Comparison of ENCODE assay signal across 15 cellular contexts in genomic region chrX:76420237-76420636, GRCh38. TPM values are rescaled to one million over a fixed set of nuclear protein-coding genes. Genes with fewer than 3 reads are reported as not detected.
DNase-seq lines count a peak whose midpoint lies in the region; ATAC-seq and TF ChIP-seq lines count a peak whose summit lies in the region.
"Had no signal": no experiment of that assay in that cellular context is flagged by ENCODE, and none has a peak within 500 bp of the region (broad histone marks: within the 10 kb centered on the region; RNA-seq: fewer than 3 reads in every experiment).

No MANE protein-coding gene starts in this region.

- POLR2A ChIA-PET in GM10248 (lab: Yijun Ruan, JAX) = no interaction called here

- TF ChIP-seq CTCF in GM12865 (IDR thresholded peaks at IDR 0.05; ENCODE audit: insufficient read depth, low read depth, low read length, missing control alignments) (peak; percentile 10), HFFc6 (IDR thresholded peaks at IDR 0.05) (peak; percentile 52), GM10248 (IDR thresholded peaks at IDR 0.05; ENCODE audit: control extremely low read depth, extremely low read depth, low read depth, missing control alignments) (no peak)

- H3K4me3 Mint-ChIP-seq in HFFc6 (no peak overlapping the region), memory B cell (no peak overlapping the region)
- H3K4me3 Mint-ChIP-seq: activated naive CD4-positive, alpha-beta T cell treated with anti-CD3 and anti-CD28 coated beads for 36 hours had no signal

- CTCF ChIA-PET in GM10248 (lab: Yijun Ruan, JAX) = no interaction called here

- H3K27ac Mint-ChIP-seq in HFFc6 = no peak overlapping the region
- no peak overlapping the region for H3K27ac Mint-ChIP-seq in memory B cell
- H3K27ac Mint-ChIP-seq: activated naive CD4-positive, alpha-beta T cell treated with anti-CD3 and anti-CD28 coated beads for 36 hours had no signal

- H3K4me1 Mint-ChIP-seq in HFFc6 (ENCODE audit: low read depth) (no peaks in the 10 kb centered on the region), memory B cell (peaks cover 5% of the 10 kb centered on the region)

- no peak overlapping the region for H3K4me3 ChIP-seq in GM12865 (ENCODE audit: low read depth, low read length)
- H3K4me3 ChIP-seq: psoas muscle, stomach had no signal

- DNase-seq in GM12865 (ENCODE audit: low read depth) (no peak), HFFc6 (no peak), RKO (ENCODE audit: low spot score) (peak; percentile 20), memory B cell (ENCODE audit: low spot score in 2 of 2) (no peak), COLO829 (ENCODE audit: low spot score) (no peak), NCI-H1436 treated with DMSO at 0.1 percent for 48 hours (lab: John Stamatoyannopoulos, UW) (no peak), GM10248 (ENCODE audit: extremely low spot score) (no peak)
- DNase-seq: activated CD4-positive, CD25-positive, alpha-beta regulatory T cell treated with anti-CD3 and anti-CD28 coated beads, Interleukin-2, amount 50 U/mL, for 72 hours; activated naive CD4-positive, alpha-beta T cell treated with anti-CD3 and anti-CD28 coated beads for 36 hours; left ventricle myocardium superior; NCI-H1436; NCI-H524; psoas muscle; stomach had no signal

- ATAC-seq in memory B cell (ENCODE audit: low read depth) = peak; percentile 26
- ATAC-seq: left ventricle myocardium superior, psoas muscle, Right ventricle myocardium inferior had no signal

- H3K36me3 Mint-ChIP-seq in HFFc6 (ENCODE audit: low read depth) (no peaks in the 10 kb centered on the region), memory B cell (no peaks in the 10 kb centered on the region)

- H3K9me3 Mint-ChIP-seq in HFFc6 (no peaks in the 10 kb centered on the region), memory B cell (no peaks in the 10 kb centered on the region)
- H3K9me3 Mint-ChIP-seq: activated naive CD4-positive, alpha-beta T cell treated with anti-CD3 and anti-CD28 coated beads for 36 hours had no signal

- peaks cover 2% of the 10 kb centered on the region; the same call in 1 of the 2 replicates for H3K27me3 Mint-ChIP-seq in HFFc6 (ENCODE audit: insufficient read depth)
- H3K27me3 Mint-ChIP-seq in memory B cell = peaks cover 1% of the 10 kb centered on the region

RNA-seq across cellular contexts. Expression of gene MAGEE1, which starts 7.3 kb away (rescaled TPM):
- total RNA-seq in HFFc6 (2021; fragmentation: NEBNext Ultra II Directional; extraction: Animal tissue kit (Norgen Biotek cat#: 25700)) = 1 to 10 TPM; 2.9 to 4.0 (median 3.8) TPM
